In the genomic region with DNA sequence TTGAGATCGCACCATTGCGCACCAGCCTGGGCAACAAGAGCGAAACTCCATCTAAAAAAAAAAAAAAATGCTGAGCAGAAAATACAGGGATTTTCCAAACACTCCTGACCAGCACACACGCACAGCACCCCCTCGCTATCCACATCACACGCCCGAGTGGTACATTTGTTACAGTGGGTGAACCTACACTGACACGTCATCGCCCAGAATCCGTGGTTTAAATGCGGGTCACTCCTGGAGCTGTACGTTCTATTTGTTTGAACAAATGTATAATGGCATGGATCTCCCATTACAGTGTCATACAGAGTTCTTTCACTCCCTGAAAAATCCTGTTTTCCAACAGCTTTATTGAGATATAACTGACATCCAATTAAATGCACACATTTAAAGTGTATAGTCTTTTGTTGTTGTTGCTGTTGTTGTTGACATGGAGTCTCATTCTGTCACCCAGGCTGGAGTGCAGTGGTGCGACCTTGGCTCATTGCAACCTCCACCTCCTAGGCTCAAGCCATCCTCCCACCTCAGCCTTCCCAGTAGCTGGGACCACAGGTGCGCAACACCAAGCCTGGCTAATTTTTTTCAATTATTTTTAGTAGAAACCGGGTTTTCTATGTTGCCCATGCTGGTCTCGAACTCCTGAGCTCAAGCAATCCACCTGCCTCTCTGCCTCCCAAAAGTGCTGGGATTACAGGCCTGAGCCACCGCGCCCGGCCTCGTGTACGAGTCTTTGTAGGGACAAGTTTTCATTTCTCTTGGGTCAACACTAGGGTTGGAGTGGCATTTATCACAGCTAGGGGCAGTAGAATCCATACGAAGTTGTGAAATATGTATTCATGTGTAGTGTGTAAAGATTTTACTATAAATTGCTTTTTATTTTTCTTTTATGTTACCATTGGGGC, we compare ENCODE assay signal across 16 cellular contexts. TPM values are rescaled to one million over a fixed set of nuclear protein-coding genes. Genes with fewer than 3 reads are reported as not detected.
DNase-seq lines count a peak whose midpoint lies in the region; ATAC-seq, FAIRE-seq and TF ChIP-seq lines count a peak whose summit lies in the region.
"Had no signal": no experiment of that assay in that cellular context is flagged by ENCODE, and none has a peak within 500 bp of the region (broad histone marks: within the 10 kb centered on the region; RNA-seq: fewer than 3 reads in every experiment).

No MANE protein-coding gene starts in this region.

- H3K4me1 ChIP-seq in HepG2 (ENCODE audit: insufficient read depth, low read length) (peaks cover 69% of the 10 kb centered on the region), right lobe of liver (peaks cover 0 to 20% (median 6%) of the 10 kb centered on the region in 4 donors), PC-3 (ENCODE audit: insufficient read depth, low read length) (peaks cover 19% of the 10 kb centered on the region), endodermal cell (ENCODE audit: control insufficient read depth, insufficient read depth, low read length) (no peaks in the 10 kb centered on the region), upper lobe of right lung (peaks cover 10% of the 10 kb centered on the region), spleen (peaks cover 9 to 38% (median 25%) of the 10 kb centered on the region in 6 donors)

- H4K20me1 ChIP-seq in HepG2 (ENCODE audit: insufficient read depth, low read length): no peaks in the 10 kb centered on the region
- H4K20me1 ChIP-seq in PC-3 (ENCODE audit: low read length): no peaks in the 10 kb centered on the region
- H4K20me1 ChIP-seq: BLaER1 had no signal

- H3K36me3 ChIP-seq in HepG2 (replicated peaks in 1 of 2; ENCODE audit: control insufficient read depth in 1 of 2, insufficient read depth in 2 of 2, low read length in 2 of 2) (no peaks in the 10 kb centered on the region), right lobe of liver (no peaks in the 10 kb centered on the region), PC-3 (ENCODE audit: low read depth, low read length) (no peaks in the 10 kb centered on the region), endodermal cell (ENCODE audit: control insufficient read depth, insufficient read depth, low read length) (no peaks in the 10 kb centered on the region), upper lobe of right lung (no peaks in the 10 kb centered on the region), spleen (no peaks in the 10 kb centered on the region)
- H3K36me3 ChIP-seq: BLaER1 had no signal

- H3K4me3 ChIP-seq in HepG2 (replicated peaks in 1 of 3; ENCODE audit: insufficient read depth in 1 of 3, low read depth in 2 of 3, low read length in 3 of 3): no peak overlapping the region; a peak in 1 of 6 replicates
- no peak overlapping the region for H3K4me3 ChIP-seq in right lobe of liver
- H3K4me3 ChIP-seq in PC-3 (ENCODE audit: low read length): no peak overlapping the region
- H3K4me3 ChIP-seq in endodermal cell (ENCODE audit: low read length): no peak overlapping the region
- no peak overlapping the region for H3K4me3 ChIP-seq in upper lobe of right lung
- no peak overlapping the region for H3K4me3 ChIP-seq in spleen
- H3K4me3 ChIP-seq: BLaER1, GM23248 had no signal

- BruUV-seq in HepG2 (replicated peaks; lab: Mats Ljungman, UMichigan) (no TSS peak), PC-3 (replicated peaks; lab: Mats Ljungman, UMichigan) (no TSS peak)

- H2AFZ ChIP-seq in HepG2 (ENCODE audit: low read length) (no peak overlapping the region), PC-3 (ENCODE audit: low read length) (no peak overlapping the region)

- H3K4me2 ChIP-seq in HepG2 (ENCODE audit: low read depth, low read length) (peak overlapping the region; percentile 16; the same call in 1 of the 2 replicates), PC-3 (ENCODE audit: low read length) (no peak overlapping the region)

- peaks cover 5% of the 10 kb centered on the region for H3K4me1 Mint-ChIP-seq in endodermal cell
- H3K4me1 Mint-ChIP-seq in activated T-cell treated with anti-CD3 and anti-CD28 coated beads, Interleukin-2, amount 50 U/mL, for 72 hours (ENCODE audit: low read depth): peaks cover 43% of the 10 kb centered on the region

- no peak overlapping the region for H3K27ac Mint-ChIP-seq in endodermal cell
- H3K27ac Mint-ChIP-seq in activated T-cell treated with anti-CD3 and anti-CD28 coated beads, Interleukin-2, amount 50 U/mL, for 72 hours: no peak overlapping the region

- H3K27ac ChIP-seq in HepG2 (ENCODE audit: extremely low read length, insufficient read depth, low read length) (no peak overlapping the region), right lobe of liver (no peak overlapping the region), PC-3 (ENCODE audit: low read length) (no peak overlapping the region), endodermal cell (ENCODE audit: low read depth, low read length) (no peak overlapping the region), upper lobe of right lung (no peak overlapping the region), spleen (no peak overlapping the region)
- H3K27ac ChIP-seq: GM23248 had no signal

- H3F3A ChIP-seq in PC-3 (ENCODE audit: low read length, unreplicated experiment): peaks cover 5% of the 10 kb centered on the region

- H3K79me2 ChIP-seq in HepG2 (ENCODE audit: insufficient read depth, low read length) (peaks cover 3% of the 10 kb centered on the region), PC-3 (ENCODE audit: low read length) (peaks cover under 1% of the 10 kb centered on the region; the same call in 1 of the 2 replicates)

- POLR2A ChIA-PET in HepG2 (lab: Yijun Ruan, JAX): interaction anchor here (1.8 to 10.4 kb wide), 5 partner anchors 9 to 218 kb away, joined by 5 to 235 read pairs (median 9); a partner anchor contains a TSS
- POLR2A ChIA-PET in PC-3 (lab: Charles Lee; ENCODE audit: unreplicated experiment): no interaction called here

- no peak for TF ChIP-seq POLR2A in HepG2 (IDR thresholded peaks at IDR 0.05; ENCODE audit: insufficient read depth in 1 of 2, low read depth in 2 of 2, low read length in 2 of 2)
- TF ChIP-seq POLR2A in right lobe of liver (IDR thresholded peaks at IDR 0.05): no peak
- no peak for TF ChIP-seq POLR2A in spleen (IDR thresholded peaks at IDR 0.05)

- TF ChIP-seq RAD21 in HepG2 (CRISPR knock-in tag; IDR thresholded peaks at IDR 0.05): no peak; the same call in 1 of the 2 replicates

- peaks cover 0 to 5% of the 10 kb centered on the region in 2 experiments; a peak in 2 of 5 replicates for H3K27me3 ChIP-seq in HepG2 (ENCODE audit: control insufficient read depth in 1 of 2, insufficient read depth in 2 of 2, low read length in 2 of 2)
- H3K27me3 ChIP-seq in right lobe of liver: no peaks in the 10 kb centered on the region
- H3K27me3 ChIP-seq in PC-3 (ENCODE audit: low read length): no peaks in the 10 kb centered on the region
- no peaks in the 10 kb centered on the region for H3K27me3 ChIP-seq in endodermal cell (ENCODE audit: control insufficient read depth, insufficient read depth, low read length, poor library complexity, severe bottlenecking)
- H3K27me3 ChIP-seq in upper lobe of right lung: no peaks in the 10 kb centered on the region
- H3K27me3 ChIP-seq in spleen (replicated peaks in 1 of 7): no peaks in the 10 kb centered on the region
- H3K27me3 ChIP-seq: BLaER1 had no signal

- H3K9me2 ChIP-seq in PC-3 (replicated peaks; ENCODE audit: low read length): no peaks in the 10 kb centered on the region

- ATAC-seq in HepG2 (peak; percentile 8; the same call in 1 of the 3 replicates), right lobe of liver (no peak), PC-3 (no peak), upper lobe of right lung (no peak)
- ATAC-seq in activated T-cell treated with anti-CD3 and anti-CD28 coated beads, Interleukin-2, amount 50 U/mL, for 72 hours (replicated peaks in 1 of 2): no peak

- H3K27me3 Mint-ChIP-seq in endodermal cell (ENCODE audit: insufficient read depth): peaks cover 3% of the 10 kb centered on the region
- no peaks in the 10 kb centered on the region for H3K27me3 Mint-ChIP-seq in activated T-cell treated with anti-CD3 and anti-CD28 coated beads, Interleukin-2, amount 50 U/mL, for 72 hours (ENCODE audit: low read depth)
- H3K27me3 Mint-ChIP-seq: activated T-cell treated with anti-CD3 and anti-CD28 coated beads, Interleukin-2, amount 50 U/mL, for 24 hours had no signal

- no peak for FAIRE-seq in HepG2 (lab: Jason Lieb, UNC)
- FAIRE-seq: keratinocyte had no signal

- H3K9ac ChIP-seq in HepG2 (ENCODE audit: insufficient read depth, low read depth, low read length) (no peak overlapping the region), PC-3 (ENCODE audit: low read length) (no peak overlapping the region), endodermal cell (ENCODE audit: extremely low read depth, low read length, poor library complexity, severe bottlenecking) (no peak overlapping the region)
- H3K9ac ChIP-seq: BLaER1, GM23248 had no signal

- no peaks in the 10 kb centered on the region for H3K9me3 Mint-ChIP-seq in endodermal cell
- no peaks in the 10 kb centered on the region for H3K9me3 Mint-ChIP-seq in activated T-cell treated with anti-CD3 and anti-CD28 coated beads, Interleukin-2, amount 50 U/mL, for 72 hours
- H3K9me3 Mint-ChIP-seq: activated T-cell treated with anti-CD3 and anti-CD28 coated beads, Interleukin-2, amount 50 U/mL, for 24 hours had no signal

- H3K9me3 ChIP-seq in HepG2 (ENCODE audit: low read length) (no peaks in the 10 kb centered on the region), right lobe of liver (no peaks in the 10 kb centered on the region), PC-3 (ENCODE audit: low read length) (no peaks in the 10 kb centered on the region), endodermal cell (ENCODE audit: control insufficient read depth, low read length) (no peaks in the 10 kb centered on the region), upper lobe of right lung (no peaks in the 10 kb centered on the region), spleen (no peaks in the 10 kb centered on the region)
- H3K9me3 ChIP-seq: BLaER1 had no signal

- DNase-seq in HepG2 (ENCODE audit: low spot score) (peak; percentile 67), right lobe of liver (no peak), PC-3 (no peak), endodermal cell (no peak), upper lobe of right lung (no peak), spleen (no peak)
- no peak for DNase-seq in stimulated activated CD8-positive, alpha-beta memory T cell treated with anti-CD3 and anti-CD28 coated beads, Interleukin-4, amount 100 ng/mL, for 48 hours
- DNase-seq in activated T-cell treated with anti-CD3 and anti-CD28 coated beads, Interleukin-2, amount 50 U/mL, for 72 hours: no peak
- DNase-seq: activated T-cell treated with anti-CD3 and anti-CD28 coated beads, Interleukin-2, amount 50 U/mL, for 24 hours; glutamatergic neuron; GM23248; Karpas-422; stimulated activated CD4-positive, alpha-beta T cell treated with anti-CD3 and anti-CD28 coated beads, Interleukin-2, amount 100 ng/mL, for 48 hours had no signal

- in situ Hi-C loops in HepG2 (cut with HindIII; ENCODE audit: extremely low pct_ligation_motif_present, low pct_unique_long_range_greater_than_20kb): no loop called here

- WGBS in HepG2 (ENCODE audit: low lambda C conversion rate): 56% methylated on average over 22 of the region's 22 CpGs
- WGBS in right lobe of liver (ENCODE audit: insufficient coverage, low coverage, low lambda C conversion rate, missing lambda C conversion rate): 90% methylated on average over 19 of the region's 22 CpGs
- 90 to 91% methylated on average over 18 to 22 of the region's 22 CpGs for WGBS in endodermal cell (ENCODE audit: insufficient coverage in 1 of 2, insufficient read length in 1 of 2), 2 experiments
- WGBS in spleen, 5 donors: 86 to 90% (median 88%) methylated on average over 22 of the region's 22 CpGs

- TF ChIP-seq CTCF in HepG2 (CRISPR knock-in tag; IDR thresholded peaks at IDR 0.05) (peak; percentile 53), right lobe of liver (IDR thresholded peaks at IDR 0.05) (no peak), PC-3 (conservative IDR thresholded peaks at IDR 0.05; ENCODE audit: low read depth, low read length) (peak; percentile 34), endodermal cell (conservative IDR thresholded peaks at IDR 0.05) (peak; percentile 47), upper lobe of right lung (IDR thresholded peaks at IDR 0.05) (peak; percentile 15), spleen (IDR thresholded peaks at IDR 0.05 in 8 of 11, conservative IDR thresholded peaks at IDR 0.05 in 3 of 11) (peak in 2 of 11 experiments; percentile 16 to 19)

- intact Hi-C loops in HepG2 (cut with micrococcal nuclease; ENCODE audit: unreplicated experiment): no loop called here
- intact Hi-C loops in right lobe of liver (cut with DNase I): no loop called here
- intact Hi-C loops in PC-3 (cut with micrococcal nuclease): no loop called here
- intact Hi-C loops in upper lobe of right lung (cut with DNase I): loop anchor here (10.0 kb wide), 1 partner anchor 208 kb away; no protein-coding TSS in a partner anchor
- intact Hi-C loops in spleen (cut with DNase I; ENCODE audit: low total_unique reads): no loop called here

- CTCF ChIA-PET in HepG2 (lab: Yijun Ruan, JAX; ENCODE audit: low intra/inter-chr PET ratio, low total read pairs) (interaction anchor here (0.6 to 1.2 kb wide), 4 partner anchors 10 to 238 kb away, joined by 3 to 7 read pairs (median 4); no protein-coding TSS in a partner anchor), PC-3 (lab: Charles Lee) (no interaction called here)

- TF ChIP-seq EP300 in HepG2 (IDR thresholded peaks at IDR 0.05; ENCODE audit: low read depth in 2 of 2, low read length in 2 of 2) (no peak), HepG2 (CRISPR knock-in tag; IDR thresholded peaks at IDR 0.05; ENCODE audit: borderline replicate concordance) (no peak)

- H3K4me3 Mint-ChIP-seq in endodermal cell: no peak overlapping the region
- no peak overlapping the region for H3K4me3 Mint-ChIP-seq in activated T-cell treated with anti-CD3 and anti-CD28 coated beads, Interleukin-2, amount 50 U/mL, for 72 hours
- H3K4me3 Mint-ChIP-seq: activated T-cell treated with anti-CD3 and anti-CD28 coated beads, Interleukin-2, amount 50 U/mL, for 24 hours had no signal

- H3K36me3 Mint-ChIP-seq in endodermal cell (ENCODE audit: low read depth): no peaks in the 10 kb centered on the region
- H3K36me3 Mint-ChIP-seq in activated T-cell treated with anti-CD3 and anti-CD28 coated beads, Interleukin-2, amount 50 U/mL, for 72 hours (ENCODE audit: insufficient read depth in 2 of 2): no peaks in the 10 kb centered on the region

RNA-seq across cellular contexts. Expression of a gene that starts 4.4 kb away (rescaled TPM):
- total RNA-seq in HepG2 (2016; rRNA removed; fragmentation: Illumina TruSeq; extraction: Trizol) (345 and 349 TPM in 2 replicates), right lobe of liver (100 to 1,000 TPM in 1 of 6 experiments, 10 to 100 TPM in 5; 61.5 to 132 (median 73.1) TPM), PC-3 (2014; rRNA removed) (138 and 142 TPM in 2 replicates), endodermal cell (100 to 1,000 TPM; 233 to 275 TPM), upper lobe of right lung (103 TPM), spleen (10 to 100 TPM; 45.5 to 75.2 (median 53.2) TPM)
- 202 and 227 TPM in 2 replicates for total RNA-seq in HepG2 (2016; cell fraction: cytosol; rRNA removed; fragmentation: Illumina TruSeq; extraction: Trizol; ENCODE audit: low read depth)
- 351 and 370 TPM in 2 replicates for total RNA-seq in HepG2 (2016; cell fraction: insoluble cytoplasmic fraction; rRNA removed; fragmentation: Illumina TruSeq; extraction: Trizol)
- total RNA-seq in HepG2 (2016; cell fraction: membrane; rRNA removed; fragmentation: Illumina TruSeq; extraction: Trizol): 185 and 210 TPM in 2 replicates
- total RNA-seq in HepG2 (2016; cell fraction: nucleus; rRNA removed; fragmentation: Illumina TruSeq; extraction: Trizol): 126 and 138 TPM in 2 replicates
- polyA plus RNA-seq in HepG2 (2011; rRNA removed) (173 and 193 TPM in 2 replicates), spleen (10 to 100 TPM; 42.6 to 98.0 (median 84.2) TPM)
- polyA plus RNA-seq in HepG2 (2011; cell fraction: cytosol; rRNA removed): 139 and 221 TPM in 2 replicates
- polyA plus RNA-seq in HepG2 (2011; cell fraction: nucleus; rRNA removed): 209 and 223 TPM in 2 replicates
- 167 and 252 TPM in 2 replicates for polyA plus RNA-seq in HepG2 (2012)
- 224 and 244 TPM in 2 replicates for polyA plus RNA-seq in HepG2 (2016; cell fraction: cytosol; fragmentation: Illumina TruSeq; extraction: Trizol; ENCODE audit: low read depth)
- polyA plus RNA-seq in HepG2 (2016; cell fraction: insoluble cytoplasmic fraction; fragmentation: Illumina TruSeq; extraction: Trizol; ENCODE audit: low read depth): 425 and 448 TPM in 2 replicates
- 197 and 214 TPM in 2 replicates for polyA plus RNA-seq in HepG2 (2016; cell fraction: membrane; fragmentation: Illumina TruSeq; extraction: Trizol; ENCODE audit: low read depth)
- 269 and 287 TPM in 2 replicates for polyA plus RNA-seq in HepG2 (2016; cell fraction: nucleus; fragmentation: Illumina TruSeq; extraction: Trizol; ENCODE audit: insufficient read depth, low read depth)
- polyA minus RNA-seq in HepG2 (2011; rRNA and poly(A)+ RNA removed; ENCODE audit: low replicate concordance): 186 and 379 TPM in 2 replicates
- 166 and 175 TPM in 2 replicates for polyA minus RNA-seq in HepG2 (2011; cell fraction: cytosol; rRNA and poly(A)+ RNA removed)
- 55.6 and 67.6 TPM in 2 replicates for polyA minus RNA-seq in HepG2 (2011; cell fraction: nucleus; rRNA and poly(A)+ RNA removed)
- 183 TPM for polyA plus RNA-seq in endodermal cell (2013, experiment 1 of 2)
- polyA plus RNA-seq in endodermal cell (2013, experiment 2 of 2): 179 TPM
- total RNA-seq in activated T-cell treated with anti-CD3 and anti-CD28 coated beads, Interleukin-2, amount 50 U/mL, for 72 hours: 10 to 100 TPM; 71.4 to 73.1 TPM

RNA-seq across cellular contexts. Expression of a gene that starts 8.9 kb away (rescaled TPM):
- not detected in 2 replicates for total RNA-seq in HepG2 (2016; rRNA removed; fragmentation: Illumina TruSeq; extraction: Trizol)
- not detected in 2 replicates for total RNA-seq in HepG2 (2016; cell fraction: cytosol; rRNA removed; fragmentation: Illumina TruSeq; extraction: Trizol; ENCODE audit: low read depth)
- total RNA-seq in HepG2 (2016; cell fraction: insoluble cytoplasmic fraction; rRNA removed; fragmentation: Illumina TruSeq; extraction: Trizol): not detected in 2 replicates
- total RNA-seq in HepG2 (2016; cell fraction: membrane; rRNA removed; fragmentation: Illumina TruSeq; extraction: Trizol): 0.19 TPM in 1 of 2 replicates, not detected in the other
- not detected in 2 replicates for total RNA-seq in HepG2 (2016; cell fraction: nucleus; rRNA removed; fragmentation: Illumina TruSeq; extraction: Trizol)
- 0.14 TPM in 1 of 2 replicates, not detected in the other for polyA plus RNA-seq in HepG2 (2011; rRNA removed)
- not detected in 2 replicates for polyA plus RNA-seq in HepG2 (2011; cell fraction: cytosol; rRNA removed)
- not detected in 2 replicates for polyA plus RNA-seq in HepG2 (2011; cell fraction: nucleus; rRNA removed)
- polyA plus RNA-seq in HepG2 (2012): not detected in 2 replicates
- polyA plus RNA-seq in HepG2 (2016; cell fraction: cytosol; fragmentation: Illumina TruSeq; extraction: Trizol; ENCODE audit: low read depth): not detected in 2 replicates
- not detected in 2 replicates for polyA plus RNA-seq in HepG2 (2016; cell fraction: insoluble cytoplasmic fraction; fragmentation: Illumina TruSeq; extraction: Trizol; ENCODE audit: low read depth)
- polyA plus RNA-seq in HepG2 (2016; cell fraction: membrane; fragmentation: Illumina TruSeq; extraction: Trizol; ENCODE audit: low read depth): not detected in 2 replicates
- polyA plus RNA-seq in HepG2 (2016; cell fraction: nucleus; fragmentation: Illumina TruSeq; extraction: Trizol; ENCODE audit: insufficient read depth, low read depth): not detected in 2 replicates
- polyA minus RNA-seq in HepG2 (2011; rRNA and poly(A)+ RNA removed; ENCODE audit: low replicate concordance): 0.12 TPM in 1 of 2 replicates, not detected in the other
- not detected in 2 replicates for polyA minus RNA-seq in HepG2 (2011; cell fraction: cytosol; rRNA and poly(A)+ RNA removed)
- not detected in 2 replicates for polyA minus RNA-seq in HepG2 (2011; cell fraction: nucleus; rRNA and poly(A)+ RNA removed)
- not detected for total RNA-seq in right lobe of liver
- not detected in 2 replicates for total RNA-seq in PC-3 (2014; rRNA removed)
- total RNA-seq in endodermal cell: not detected
- polyA plus RNA-seq in endodermal cell (2013, experiment 1 of 2): not detected
- polyA plus RNA-seq in endodermal cell (2013, experiment 2 of 2): not detected
- total RNA-seq in upper lobe of right lung: not detected
- total RNA-seq in spleen: not detected
- polyA plus RNA-seq in spleen: not detected
- not detected for total RNA-seq in activated T-cell treated with anti-CD3 and anti-CD28 coated beads, Interleukin-2, amount 50 U/mL, for 72 hours
- total RNA-seq: GM23248 had no signal
- polyA plus RNA-seq: adipose tissue, GM23248, keratinocyte had no signal

Comparison
In these comparisons a context has a peak if more than half of its experiments do, and no peak if none do; other contexts are left out.
1. CTCF ChIP-seq: peak in HepG2 (single experiment), PC-3 (single experiment), endodermal cell (single experiment) and upper lobe of right lung (single experiment); none in right lobe of liver (0 of 4).